8 cellular contexts compared by ENCODE assay signal in the genomic region with DNA sequence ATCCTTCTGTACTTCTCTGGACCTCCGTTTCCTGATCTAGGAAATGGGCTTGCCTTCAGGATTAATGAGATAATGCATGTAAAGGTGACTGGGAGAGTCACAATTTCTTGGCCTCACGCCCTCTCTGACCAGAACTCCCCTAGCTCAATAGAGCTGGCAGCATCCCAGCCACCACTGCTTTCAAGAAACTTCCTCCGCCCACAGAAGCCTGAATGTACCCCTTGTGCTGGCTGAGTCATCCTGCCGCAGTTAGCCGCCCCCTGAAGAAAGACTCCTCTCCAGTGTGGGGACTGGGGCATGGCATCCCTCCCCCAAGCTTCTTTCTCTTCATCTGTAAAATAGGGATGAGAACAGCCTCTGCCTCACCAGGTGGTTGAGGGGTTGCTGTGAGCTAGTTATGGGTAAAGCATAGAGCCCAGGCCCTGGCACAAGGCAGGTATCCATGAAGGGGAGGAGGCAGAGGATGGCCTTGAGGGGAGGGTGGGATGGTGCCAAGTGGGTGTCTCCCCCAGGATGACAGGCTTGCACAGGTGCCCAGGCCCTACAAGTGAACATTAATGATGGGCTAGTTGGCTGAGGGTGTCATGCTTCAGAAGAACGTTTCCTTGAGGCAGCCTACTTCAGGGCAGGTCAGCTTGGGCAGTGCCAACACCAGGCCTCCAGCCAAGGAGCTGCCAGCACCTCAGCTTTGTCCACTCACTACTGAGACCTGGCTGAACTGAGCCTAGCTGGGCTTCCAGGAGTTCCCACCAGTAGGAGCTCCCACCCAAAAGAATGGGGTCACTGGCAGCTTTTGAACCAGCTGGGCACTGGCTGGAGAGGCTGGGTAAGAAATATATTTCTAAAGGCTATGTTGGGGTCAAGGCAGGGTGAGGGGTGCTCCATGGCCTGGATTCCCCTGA. TPM values are rescaled to one million over a fixed set of nuclear protein-coding genes. Genes with fewer than 3 reads are reported as not detected.
DNase-seq lines count a peak whose midpoint lies in the region; ATAC-seq and TF ChIP-seq lines count a peak whose summit lies in the region.

No MANE protein-coding gene starts in this region.

- no peaks in the 10 kb centered on the region for H3K9me3 ChIP-seq in SK-N-SH
- H3K9me3 ChIP-seq in upper lobe of right lung = no peaks in the 10 kb centered on the region

- DNase-seq in AG09319 (ENCODE audit: extremely low read depth, low read depth) (peak; percentile 43), H4 (ENCODE audit: low spot score) (peak; percentile 96), SK-N-SH (no peak), dorsolateral prefrontal cortex (peak in 5 of 10 donors; percentile 65 to 84 (median 76)), non-pigmented ciliary epithelial cell (ENCODE audit: low read depth) (peak; percentile 87), upper lobe of right lung (no peak), NCI-H748 (lab: John Stamatoyannopoulos, UW; ENCODE audit: unreplicated experiment) (no peak)

- TF ChIP-seq CTCF in AG09319 (IDR thresholded peaks at IDR 0.05; ENCODE audit: low read depth, low read length) = no peak
- TF ChIP-seq CTCF in SK-N-SH (IDR thresholded peaks at IDR 0.05) = no peak
- TF ChIP-seq CTCF in dorsolateral prefrontal cortex (IDR thresholded peaks at IDR 0.05 in 54 of 56, conservative IDR thresholded peaks at IDR 0.05 in 2 of 56; ENCODE audit: low read depth in 1 of 56, partially characterized antibody in 56 of 56) = no peak
- no peak for TF ChIP-seq CTCF in upper lobe of right lung (IDR thresholded peaks at IDR 0.05)

- H3K4me3 ChIP-seq in SK-N-SH (ENCODE audit: low read depth in 2 of 2, low read length in 1 of 2) (no peak overlapping the region), dorsolateral prefrontal cortex (peak overlapping the region in 1 of 59 donors; percentile 71), upper lobe of right lung (no peak overlapping the region)

- peaks cover 30% of the 10 kb centered on the region for H3K79me2 ChIP-seq in SK-N-SH (ENCODE audit: insufficient read depth)

- H3K27me3 ChIP-seq in SK-N-SH (ENCODE audit: insufficient read depth) (no peaks in the 10 kb centered on the region), dorsolateral prefrontal cortex (peaks cover 0 to 5% (median 0%) of the 10 kb centered on the region in 45 donors), upper lobe of right lung (peaks cover 7% of the 10 kb centered on the region)

- POLR2A ChIA-PET in SK-N-SH (lab: Yijun Ruan, JAX) = interaction anchor here (2.8 kb wide), 1 partner anchor 32 kb away, joined by 19 read pairs; a partner anchor contains a TSS

- WGBS in SK-N-SH (ENCODE audit: low lambda C conversion rate) = 17% methylated on average over 6 of the region's 6 CpGs

- intact Hi-C loops in dorsolateral prefrontal cortex (cut with DNase I) = loop anchor here in 1 of 2 donors (1.0 to 2.0 kb wide), 2 partner anchors 34 to 57 kb away; a partner anchor contains a TSS
- intact Hi-C loops in upper lobe of right lung (cut with DNase I) = no loop called here

- peak; percentile 4 for ATAC-seq in upper lobe of right lung
- ATAC-seq in esophagus mucosa = no peak

- CTCF ChIA-PET in SK-N-SH (lab: Yijun Ruan, JAX) = interaction anchor here (0.5 to 4.2 kb wide), 4 partner anchors 12 to 672 kb away, joined by 3 to 23 read pairs (median 4); no protein-coding TSS in a partner anchor

- 0 out of 2 replicates have a peak overlapping the region, but pooled peaks have one; percentile 32 for H3K9ac ChIP-seq in SK-N-SH

- no peaks in the 10 kb centered on the region for H3K9me2 ChIP-seq in SK-N-SH

- peak overlapping the region; percentile 91 to 98 for H3K27ac ChIP-seq in SK-N-SH (ENCODE audit: low read depth in 2 of 2, low read length in 1 of 2)
- peak overlapping the region in 56 of 59 donors; percentile 16 to 93 (median 84) for H3K27ac ChIP-seq in dorsolateral prefrontal cortex
- H3K27ac ChIP-seq in upper lobe of right lung = no peak overlapping the region

- peak overlapping the region; percentile 98 for H3K4me2 ChIP-seq in SK-N-SH

- peak in 1 of 2 experiments; percentile 66; a peak in 2 of 4 replicates for TF ChIP-seq EP300 in SK-N-SH (IDR thresholded peaks at IDR 0.05; ENCODE audit: borderline replicate concordance in 1 of 2, low read depth in 1 of 2, low read length in 1 of 2)

- peaks cover 13% of the 10 kb centered on the region for H3F3A ChIP-seq in SK-N-SH (replicated peaks; ENCODE audit: insufficient read depth)

- H2AFZ ChIP-seq in SK-N-SH (ENCODE audit: low read depth) = no peak overlapping the region

- no peaks in the 10 kb centered on the region for H4K20me1 ChIP-seq in SK-N-SH (ENCODE audit: insufficient read depth)

- H3K36me3 ChIP-seq in SK-N-SH (replicated peaks in 1 of 2; ENCODE audit: control insufficient read depth in 1 of 2, insufficient read depth in 2 of 2, low read length in 1 of 2) = peaks cover 0 to 10% of the 10 kb centered on the region in 2 experiments
- H3K36me3 ChIP-seq in upper lobe of right lung = no peaks in the 10 kb centered on the region

- H3K4me1 ChIP-seq in SK-N-SH (ENCODE audit: control insufficient read depth in 1 of 2, insufficient read depth in 2 of 2, low read depth in 1 of 2, low read length in 1 of 2) (peaks cover 46 to 79% of the 10 kb centered on the region in 2 experiments), upper lobe of right lung (peaks cover 31% of the 10 kb centered on the region)

- no peak for TF ChIP-seq RAD21 in SK-N-SH (IDR thresholded peaks at IDR 0.05; ENCODE audit: low read length)

TF ChIP-seq in SK-N-SH, 30 proteins besides CTCF, POLR2A, EP300 and RAD21 (continues in another document):
- TF ChIP-seq TEAD4 (IDR thresholded peaks at IDR 0.05; ENCODE audit: borderline replicate concordance, insufficient read depth) (0 out of 2 replicates have a peak, but pooled peaks have one; percentile 37), EZH2phosphoT487 (IDR thresholded peaks at IDR 0.05; ENCODE audit: borderline replicate concordance, low read depth) (no peak), SMC3 (IDR thresholded peaks at IDR 0.05; ENCODE audit: low read depth, low read length) (no peak), NFIC (IDR thresholded peaks at IDR 0.05; ENCODE audit: borderline replicate concordance) (peak; percentile 95), GABPA (IDR thresholded peaks at IDR 0.05; ENCODE audit: low read depth) (no peak), TAF1 (IDR thresholded peaks at IDR 0.05; ENCODE audit: borderline replicate concordance, low read depth, low read length) (no peak), FOSL2 (IDR thresholded peaks at IDR 0.05; ENCODE audit: borderline replicate concordance, low read depth) (peak; percentile 78), NRF1 (IDR thresholded peaks at IDR 0.05; ENCODE audit: low read depth, low read length) (no peak), CHD2 (IDR thresholded peaks at IDR 0.05; ENCODE audit: low read length, partially characterized antibody) (no peak), RXRA (IDR thresholded peaks at IDR 0.05; ENCODE audit: borderline replicate concordance, low read depth) (peak; percentile 84; the same call in 1 of the 2 replicates)
- TF ChIP-seq, protein P1, sequence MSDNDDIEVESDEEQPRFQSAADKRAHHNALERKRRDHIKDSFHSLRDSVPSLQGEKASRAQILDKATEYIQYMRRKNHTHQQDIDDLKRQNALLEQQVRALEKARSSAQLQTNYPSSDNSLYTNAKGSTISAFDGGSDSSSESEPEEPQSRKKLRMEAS (IDR thresholded peaks at IDR 0.05; ENCODE audit: low read depth) = peak; percentile 47; the same call in 1 of the 2 replicates
- TF ChIP-seq, protein P2, sequence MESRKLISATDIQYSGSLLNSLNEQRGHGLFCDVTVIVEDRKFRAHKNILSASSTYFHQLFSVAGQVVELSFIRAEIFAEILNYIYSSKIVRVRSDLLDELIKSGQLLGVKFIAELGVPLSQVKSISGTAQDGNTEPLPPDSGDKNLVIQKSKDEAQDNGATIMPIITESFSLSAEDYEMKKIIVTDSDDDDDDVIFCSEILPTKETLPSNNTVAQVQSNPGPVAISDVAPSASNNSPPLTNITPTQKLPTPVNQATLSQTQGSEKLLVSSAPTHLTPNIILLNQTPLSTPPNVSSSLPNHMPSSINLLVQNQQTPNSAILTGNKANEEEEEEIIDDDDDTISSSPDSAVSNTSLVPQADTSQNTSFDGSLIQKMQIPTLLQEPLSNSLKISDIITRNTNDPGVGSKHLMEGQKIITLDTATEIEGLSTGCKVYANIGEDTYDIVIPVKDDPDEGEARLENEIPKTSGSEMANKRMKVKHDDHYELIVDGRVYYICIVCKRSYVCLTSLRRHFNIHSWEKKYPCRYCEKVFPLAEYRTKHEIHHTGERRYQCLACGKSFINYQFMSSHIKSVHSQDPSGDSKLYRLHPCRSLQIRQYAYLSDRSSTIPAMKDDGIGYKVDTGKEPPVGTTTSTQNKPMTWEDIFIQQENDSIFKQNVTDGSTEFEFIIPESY (IDR thresholded peaks at IDR 0.05; ENCODE audit: borderline replicate concordance, low read depth) = no peak
- TF ChIP-seq, protein P3, sequence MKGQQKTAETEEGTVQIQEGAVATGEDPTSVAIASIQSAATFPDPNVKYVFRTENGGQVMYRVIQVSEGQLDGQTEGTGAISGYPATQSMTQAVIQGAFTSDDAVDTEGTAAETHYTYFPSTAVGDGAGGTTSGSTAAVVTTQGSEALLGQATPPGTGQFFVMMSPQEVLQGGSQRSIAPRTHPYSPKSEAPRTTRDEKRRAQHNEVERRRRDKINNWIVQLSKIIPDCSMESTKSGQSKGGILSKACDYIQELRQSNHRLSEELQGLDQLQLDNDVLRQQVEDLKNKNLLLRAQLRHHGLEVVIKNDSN (IDR thresholded peaks at IDR 0.05; ENCODE audit: borderline replicate concordance, low read depth) = no peak

RNA-seq across cellular contexts. Expression of a gene that starts 3.5 kb away (rescaled TPM):
- total RNA-seq in H4 (2014; rRNA removed; shearing (Covaris generic)) = 79.8 and 96.0 TPM in 2 replicates
- 45.1 and 57.1 TPM in 2 replicates for polyA plus RNA-seq in SK-N-SH (2012; rRNA removed)
- polyA plus RNA-seq in SK-N-SH (2012; cell fraction: cytosol; rRNA removed) = 21.9 and 44.4 TPM in 2 replicates
- 118 and 143 TPM in 2 replicates for polyA plus RNA-seq in SK-N-SH (2012; cell fraction: nucleus; rRNA removed)
- total RNA-seq in dorsolateral prefrontal cortex = 10 to 100 TPM in 102 of 120 experiments, 1 to 10 TPM in 18; 4.7 to 42.5 (median 14.7) TPM
- total RNA-seq in upper lobe of right lung = 7.4 TPM
- total RNA-seq in esophagus mucosa = 26.9 TPM

RNA-seq across cellular contexts. Expression of a gene that starts 33.2 kb away (rescaled TPM):
- 4.2 and 5.1 TPM in 2 replicates for total RNA-seq in H4 (2014; rRNA removed; shearing (Covaris generic))
- polyA plus RNA-seq in SK-N-SH (2012; rRNA removed) = 3.3 and 3.8 TPM in 2 replicates
- 2.3 and 2.5 TPM in 2 replicates for polyA plus RNA-seq in SK-N-SH (2012; cell fraction: cytosol; rRNA removed)
- 6.5 and 9.9 TPM in 2 replicates for polyA plus RNA-seq in SK-N-SH (2012; cell fraction: nucleus; rRNA removed)
- total RNA-seq in dorsolateral prefrontal cortex = 1 to 10 TPM; 1.2 to 7.4 (median 3.0) TPM
- 1.8 TPM for total RNA-seq in upper lobe of right lung
- 0.28 TPM for total RNA-seq in esophagus mucosa

RNA-seq across cellular contexts. Expression of a gene that starts 33.3 kb away (rescaled TPM):
- 83.5 and 85.5 TPM in 2 replicates for total RNA-seq in H4 (2014; rRNA removed; shearing (Covaris generic))
- polyA plus RNA-seq in SK-N-SH (2012; rRNA removed) = 67.2 and 73.5 TPM in 2 replicates
- 48.5 and 58.5 TPM in 2 replicates for polyA plus RNA-seq in SK-N-SH (2012; cell fraction: cytosol; rRNA removed)
- polyA plus RNA-seq in SK-N-SH (2012; cell fraction: nucleus; rRNA removed) = 71.2 and 94.8 TPM in 2 replicates
- total RNA-seq in dorsolateral prefrontal cortex = 10 to 100 TPM; 11.8 to 97.5 (median 27.5) TPM
- total RNA-seq in upper lobe of right lung = 79.0 TPM
- 19.0 TPM for total RNA-seq in esophagus mucosa

Comparison
In these comparisons a context has a peak if more than half of its experiments do, and no peak if none do; other contexts are left out.
1. DNase-seq: peak in AG09319 (single experiment), H4 (single experiment) and non-pigmented ciliary epithelial cell (single experiment); none in SK-N-SH (single experiment), upper lobe of right lung (single experiment) and NCI-H748 (single experiment).